In the genomic region with DNA sequence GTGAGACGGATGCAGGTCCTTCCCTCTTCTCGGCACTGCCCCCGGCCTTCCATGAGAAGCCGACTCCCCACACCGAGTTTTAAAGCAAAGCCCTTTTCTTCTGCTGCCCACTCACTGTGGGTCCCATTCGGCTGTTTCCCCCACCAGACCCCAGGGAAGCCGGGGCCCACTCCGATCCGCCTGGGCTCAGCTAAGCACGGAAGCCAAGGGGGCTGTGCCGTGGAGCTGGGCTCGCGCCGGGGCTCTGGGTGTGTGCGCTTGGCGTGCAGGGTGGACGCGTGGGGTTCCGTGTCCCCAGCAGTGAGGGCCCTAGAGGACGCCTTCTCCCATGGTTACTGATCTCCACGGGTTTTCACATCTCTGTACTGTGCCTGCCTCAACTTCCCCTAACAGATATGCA, we compare ENCODE assay signal across 17 cellular contexts.
"Had no signal": no experiment of that assay in that cellular context is flagged by ENCODE, and none has a peak within 500 bp of the region (broad histone marks: within the 10 kb centered on the region; RNA-seq: fewer than 3 reads in every experiment).

No MANE protein-coding gene starts in this region.

- H3K27me3 Mint-ChIP-seq: stimulated activated naive B cell treated with anti-CD40 and anti-IgM and Interleukin-4, amounts not matched to agents 10 μg/mL and 1 μg/mL and 100 μg/mL, for 72 hours had no signal

- H3K9me3 Mint-ChIP-seq: activated naive CD4-positive, alpha-beta T cell treated with anti-CD3 and anti-CD28 coated beads for 36 hours; activated T-helper 2 cell treated with anti-CD3 and anti-CD28 coated beads, Interferon-gamma antibody, Interleukin-2, Interleukin-4, amounts not matched to agents 10 μg/mL and 5 μg/mL and 100 μg/mL, durations not matched to agents 14 hours and 24 hours and 36 hours; stimulated activated naive B cell treated with anti-CD40 and anti-IgM and Interleukin-4, amounts not matched to agents 10 μg/mL and 1 μg/mL and 100 μg/mL, for 72 hours had no signal

- ATAC-seq: left lung; stimulated activated naive B cell treated with anti-CD40 and anti-IgM and Interleukin-4, amounts not matched to agents 10 μg/mL and 1 μg/mL and 100 μg/mL, for 72 hours had no signal

- H3K27ac ChIP-seq: cardiac muscle cell, colonic mucosa, esophagus squamous epithelium, hepatocyte, left lung, tibial nerve, uterus had no signal

- H3K4me2 ChIP-seq: hepatocyte had no signal

- DNase-seq: activated CD4-positive, alpha-beta T cell treated with anti-CD3 and anti-CD28 coated beads, Interleukin-2, amount 50 U/mL, for 4 hours; activated CD8-positive, alpha-beta memory T cell treated with anti-CD3 and anti-CD28 coated beads, Interleukin-2, amount 50 U/mL, for 48 hours; activated naive CD4-positive, alpha-beta T cell treated with anti-CD3 and anti-CD28 coated beads for 36 hours; colonic mucosa; esophagus squamous epithelium; left lung; mammary epithelial cell; nucleus accumbens; posterior cingulate gyrus; retina; stimulated activated naive B cell treated with anti-CD40 and anti-IgM and Interleukin-4, amounts not matched to agents 10 μg/mL and 1 μg/mL and 100 μg/mL, for 72 hours; T-helper 9 cell; uterus had no signal

- H3K4me3 Mint-ChIP-seq: activated naive CD4-positive, alpha-beta T cell treated with anti-CD3 and anti-CD28 coated beads for 36 hours; stimulated activated naive B cell treated with anti-CD40 and anti-IgM and Interleukin-4, amounts not matched to agents 10 μg/mL and 1 μg/mL and 100 μg/mL, for 72 hours had no signal

- H3K9me3 ChIP-seq: colonic mucosa, esophagus squamous epithelium, left lung, tibial nerve, uterus had no signal

- H3K27ac Mint-ChIP-seq: activated T-helper 2 cell treated with anti-CD3 and anti-CD28 coated beads, Interferon-gamma antibody, Interleukin-2, Interleukin-4, amounts not matched to agents 10 μg/mL and 5 μg/mL and 100 μg/mL, durations not matched to agents 14 hours and 24 hours and 36 hours had no signal

- H3K27me3 ChIP-seq: cardiac muscle cell, colonic mucosa, esophagus squamous epithelium, hepatocyte, left lung, tibial nerve, uterus had no signal

- H3K4me3 ChIP-seq: cardiac muscle cell, colonic mucosa, esophagus squamous epithelium, hepatocyte, left lung, tibial nerve, uterus had no signal

- H3K4me1 ChIP-seq: colonic mucosa, left lung, uterus had no signal

- H3K36me3 ChIP-seq: colonic mucosa, uterus had no signal
